In the genomic region with DNA sequence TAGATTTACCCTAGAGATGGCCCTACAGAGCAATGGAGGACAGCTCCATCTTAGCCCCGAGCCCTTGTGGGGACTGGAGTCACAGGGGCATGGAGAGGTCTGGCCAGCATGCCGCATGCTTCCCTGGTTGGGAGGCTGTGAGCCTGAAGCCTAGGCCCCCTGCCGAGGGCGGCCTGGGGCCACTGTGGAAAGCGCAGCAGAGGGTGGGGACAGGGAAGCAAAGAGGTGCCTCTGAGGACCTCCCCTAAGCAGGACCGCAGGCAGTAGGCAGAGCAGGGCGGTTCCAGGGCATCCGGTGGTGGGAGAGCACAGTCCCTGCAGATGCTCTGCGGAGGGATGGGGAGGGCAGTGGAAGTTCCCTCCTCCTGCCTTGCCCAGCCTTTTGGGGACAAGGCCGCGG, we compare ENCODE assay signal across 27 cellular contexts. TPM values are rescaled to one million over a fixed set of nuclear protein-coding genes. Genes with fewer than 3 reads are reported as not detected.
DNase-seq lines count a peak whose midpoint lies in the region; ATAC-seq and TF ChIP-seq lines count a peak whose summit lies in the region.
"Had no signal": no experiment of that assay in that cellular context is flagged by ENCODE, and none has a peak within 500 bp of the region (broad histone marks: within the 10 kb centered on the region; RNA-seq: fewer than 3 reads in every experiment).

No MANE protein-coding gene starts in this region.

- peaks cover 66% of the 10 kb centered on the region for H3K4me1 Mint-ChIP-seq in glutamatergic neuron (ENCODE audit: low read depth, unreplicated experiment)

- peak overlapping the region; percentile 88 for H3K4me3 Mint-ChIP-seq in glutamatergic neuron (ENCODE audit: unreplicated experiment)
- H3K4me3 Mint-ChIP-seq: activated CD4-positive, alpha-beta T cell treated with anti-CD3 and anti-CD28 coated beads, Interleukin-2, amount 10 ng/mL, durations not matched to agents 24 days and 14 days; neural crest cell had no signal

- H3F3A ChIP-seq in PC-9 (ENCODE audit: insufficient read depth, low read depth) = peaks cover 34% of the 10 kb centered on the region

- H3K4me3 ChIP-seq in left ventricle myocardium inferior (peak overlapping the region; percentile 61), PC-9 (no peak overlapping the region)
- H3K4me3 ChIP-seq: A549, smooth muscle cell had no signal

- no peaks in the 10 kb centered on the region for H3K36me3 Mint-ChIP-seq in glutamatergic neuron (ENCODE audit: unreplicated experiment)

- no peaks in the 10 kb centered on the region for H4K20me1 ChIP-seq in PC-9 (ENCODE audit: insufficient read depth)

- H2AFZ ChIP-seq in PC-9 = no peak overlapping the region

- CTCF ChIA-PET in PC-9 (lab: Charles Lee) = no interaction called here

- TF ChIP-seq CTCF in left ventricle myocardium inferior (IDR thresholded peaks at IDR 0.05; ENCODE audit: borderline replicate concordance) = no peak
- TF ChIP-seq CTCF in glutamatergic neuron (IDR thresholded peaks at IDR 0.05; ENCODE audit: partially characterized antibody, unreplicated experiment) = no peak
- no peak for TF ChIP-seq CTCF in PC-9 (conservative IDR thresholded peaks at IDR 0.05)

- DNase-seq in left ventricle myocardium inferior (no peak), left cardiac atrium (no peak), glutamatergic neuron (no peak), sciatic nerve (ENCODE audit: low spot score) (no peak), NCI-H2196 (lab: John Stamatoyannopoulos, UW; ENCODE audit: unreplicated experiment) (no peak), PC-9 (no peak), NCI-H748 (lab: John Stamatoyannopoulos, UW; ENCODE audit: unreplicated experiment) (no peak), globus pallidus (ENCODE audit: low spot score) (no peak)
- DNase-seq: activated CD4-positive, alpha-beta T cell treated with anti-CD3 and anti-CD28 coated beads, Interleukin-2, amount 10 ng/mL, durations not matched to agents 24 days and 14 days; activated naive CD4-positive, alpha-beta T cell treated with anti-CD3 and anti-CD28 coated beads, Interleukin-2, amount 50 U/mL, for 16 hours; anterior cingulate cortex; BE2C; effector memory CD8-positive, alpha-beta T cell; midbrain; NCI-H1092 treated with DMSO at 0.1 percent for 48 hours; NCI-H2029 treated with DMSO at 0.1 percent for 48 hours; PC-3; stimulated activated CD4-positive, alpha-beta T cell treated with anti-CD3 and anti-CD28 coated beads, Interleukin-2, amount 100 ng/mL, for 48 hours; stimulated activated naive CD4-positive, alpha-beta T cell; T-helper 2 cell; upper lobe of left lung had no signal

- H3K27ac ChIP-seq in left ventricle myocardium inferior (replicated peaks) (peak overlapping the region; percentile 81), PC-9 (no peak overlapping the region)

- intact Hi-C loops in left ventricle myocardium inferior (cut with micrococcal nuclease) = no loop called here
- intact Hi-C loops in left cardiac atrium (cut with DNase I) = no loop called here
- intact Hi-C loops in sciatic nerve (cut with DNase I) = no loop called here
- intact Hi-C loops in PC-9 (cut with micrococcal nuclease; ENCODE audit: unreplicated experiment) = no loop called here

- H3K27me3 ChIP-seq in left ventricle myocardium inferior (ENCODE audit: low read depth) = no peaks in the 10 kb centered on the region
- H3K27me3 ChIP-seq in PC-9 (ENCODE audit: insufficient read depth, low read depth) = no peaks in the 10 kb centered on the region
- H3K27me3 ChIP-seq: BE2C, upper lobe of left lung had no signal

- no peaks in the 10 kb centered on the region for H3K9me2 ChIP-seq in PC-9 (ENCODE audit: insufficient read depth)

- H3K4me1 ChIP-seq in left ventricle myocardium inferior (peaks cover 89% of the 10 kb centered on the region), PC-9 (replicated peaks; ENCODE audit: insufficient read depth) (peaks cover 58% of the 10 kb centered on the region)

- H3K27me3 Mint-ChIP-seq in glutamatergic neuron (ENCODE audit: unreplicated experiment) = peaks cover 18% of the 10 kb centered on the region

- peaks cover 20% of the 10 kb centered on the region for H3K9me3 Mint-ChIP-seq in glutamatergic neuron (ENCODE audit: unreplicated experiment)
- H3K9me3 Mint-ChIP-seq: activated CD4-positive, alpha-beta T cell treated with anti-CD3 and anti-CD28 coated beads, Interleukin-2, amount 10 ng/mL, durations not matched to agents 24 days and 14 days; effector memory CD8-positive, alpha-beta T cell; neural crest cell had no signal

- BruUV-seq in PC-9 (replicated peaks; lab: Mats Ljungman, UMichigan) = no TSS peak

- no peaks in the 10 kb centered on the region for H3K79me2 ChIP-seq in PC-9 (ENCODE audit: low read depth)

- H3K36me3 ChIP-seq in left ventricle myocardium inferior = no peaks in the 10 kb centered on the region
- no peaks in the 10 kb centered on the region for H3K36me3 ChIP-seq in PC-9 (ENCODE audit: low read depth)
- H3K36me3 ChIP-seq: BE2C, upper lobe of left lung had no signal

- H3K4me2 ChIP-seq in PC-9 = no peak overlapping the region
- H3K4me2 ChIP-seq: smooth muscle cell had no signal

- ATAC-seq in left cardiac atrium (no peak), sciatic nerve (peak; percentile 3)
- ATAC-seq: A549; effector memory CD8-positive, alpha-beta T cell had no signal

- no peaks in the 10 kb centered on the region for H3K9me3 ChIP-seq in left ventricle myocardium inferior (replicated peaks)
- H3K9me3 ChIP-seq in PC-9 (ENCODE audit: insufficient read depth, low read depth) = no peaks in the 10 kb centered on the region
- H3K9me3 ChIP-seq: A549, BE2C, upper lobe of left lung had no signal

- POLR2A ChIA-PET in PC-9 (lab: Charles Lee; ENCODE audit: unreplicated experiment) = no interaction called here

- peak overlapping the region; percentile 99 for H3K27ac Mint-ChIP-seq in glutamatergic neuron (ENCODE audit: unreplicated experiment)
- H3K27ac Mint-ChIP-seq: activated CD4-positive, alpha-beta T cell treated with anti-CD3 and anti-CD28 coated beads, Interleukin-2, amount 10 ng/mL, durations not matched to agents 24 days and 14 days; progenitor cell of endocrine pancreas had no signal

RNA-seq across cellular contexts. Expression of gene PEF1, which starts 26.5 kb away (rescaled TPM):
- 36.4 TPM for total RNA-seq in left ventricle myocardium inferior
- total RNA-seq in left cardiac atrium = 10 to 100 TPM; 32.3 to 44.7 TPM
- total RNA-seq in glutamatergic neuron (ENCODE audit: unreplicated experiment) = 38.9 TPM
- total RNA-seq in sciatic nerve = 56.7 TPM
- total RNA-seq in PC-9 (2021) = 40.3 and 44.5 TPM in 2 replicates

RNA-seq across cellular contexts. Expression of gene COL16A1, which starts 32.7 kb away (rescaled TPM):
- 18.3 TPM for total RNA-seq in left ventricle myocardium inferior
- total RNA-seq in left cardiac atrium = 10 to 100 TPM; 19.8 to 27.5 TPM
- 52.2 TPM for total RNA-seq in glutamatergic neuron (ENCODE audit: unreplicated experiment)
- 179 TPM for total RNA-seq in sciatic nerve
- total RNA-seq in PC-9 (2021) = 3.6 and 4.8 TPM in 2 replicates
- total RNA-seq: activated CD4-positive, alpha-beta T cell treated with anti-CD3 and anti-CD28 coated beads, Interleukin-2, amount 10 ng/mL, durations not matched to agents 24 days and 14 days had no signal

RNA-seq across cellular contexts. Expression of gene HCRTR1, which starts 53.7 kb away (rescaled TPM):
- total RNA-seq in left ventricle myocardium inferior (0.44 TPM), left cardiac atrium (under 1 TPM; 0.42 to 0.44 TPM), glutamatergic neuron (ENCODE audit: unreplicated experiment) (not detected), sciatic nerve (0.31 TPM), PC-9 (2021) (not detected in 2 replicates)
- total RNA-seq: activated CD4-positive, alpha-beta T cell treated with anti-CD3 and anti-CD28 coated beads, Interleukin-2, amount 10 ng/mL, durations not matched to agents 24 days and 14 days; Daoy; neural crest cell; PC-3; progenitor cell of endocrine pancreas; SK-MEL-5 had no signal
